7 cellular contexts compared by ENCODE assay signal in genomic region chr12:51823875-51824565, GRCh38. TPM values are rescaled to one million over a fixed set of nuclear protein-coding genes. Genes with fewer than 3 reads are reported as not detected.
DNase-seq lines count a peak whose midpoint lies in the region; ATAC-seq and TF ChIP-seq lines count a peak whose summit lies in the region.

No MANE protein-coding gene starts in this region.

- WGBS in mesenchymal stem cell, result 46% methylated on average over 6 of the region's 6 CpGs

- no peak overlapping the region for H3K4ac ChIP-seq in mesenchymal stem cell (ENCODE audit: low read depth in 1 of 2, low read length in 2 of 2)

- H3K9ac ChIP-seq in DND-41 (ENCODE audit: low read depth, low read length) (no peak overlapping the region), KMS-11 (no peak overlapping the region), mesenchymal stem cell (ENCODE audit: low read length) (no peak overlapping the region)

- TF ChIP-seq CTCF in DND-41 (IDR thresholded peaks at IDR 0.05; ENCODE audit: borderline replicate concordance, extremely low read depth, low read length, poor library complexity, severe bottlenecking) (peak; percentile 71), KMS-11 (conservative IDR thresholded peaks at IDR 0.05; ENCODE audit: low read depth, low read length) (peak; percentile 38; the same call in 1 of the 2 replicates), coronary artery (IDR thresholded peaks at IDR 0.05) (peak; percentile 23)

- H3K23ac ChIP-seq in mesenchymal stem cell (ENCODE audit: low read length in 2 of 2), result no peak overlapping the region

- H3K4me3 ChIP-seq in DND-41 (ENCODE audit: low read depth in 1 of 2, low read length in 2 of 2), result no peak overlapping the region
- H3K4me3 ChIP-seq in KMS-11 (IDR thresholded peaks at IDR 0.05; ENCODE audit: insufficient read depth, low read depth, low read length), result no peak overlapping the region
- no peak overlapping the region for H3K4me3 ChIP-seq in coronary artery
- H3K4me3 ChIP-seq in mesenchymal stem cell (ENCODE audit: insufficient read depth in 1 of 2, low read depth in 1 of 2, low read length in 2 of 2), result no peak overlapping the region

- DNase-seq in DND-41 (peak; percentile 55), OCI-M1 (lab: John Stamatoyannopoulos, UW) (peak; percentile 73), coronary artery (ENCODE audit: low spot score) (no peak), mesenchymal stem cell (peak; percentile 62), HK-2 (ENCODE audit: unreplicated experiment) (no peak)

- H3K9me3 ChIP-seq in DND-41 (ENCODE audit: insufficient read depth, low read length, severe bottlenecking) (no peaks in the 10 kb centered on the region), mesenchymal stem cell (ENCODE audit: control insufficient read depth, low read length) (no peaks in the 10 kb centered on the region)

- H4K8ac ChIP-seq in mesenchymal stem cell (ENCODE audit: low read length), result no peak overlapping the region

- ATAC-seq in DND-41 (ENCODE audit: insufficient read depth, low read depth), result no peak
- ATAC-seq in GM18517 (IDR thresholded peaks at IDR 0.05; ENCODE audit: unreplicated experiment), result no peak

- H2BK15ac ChIP-seq in mesenchymal stem cell (ENCODE audit: low read depth, poor library complexity, severe bottlenecking), result no peak overlapping the region

- no peaks in the 10 kb centered on the region for H3K79me1 ChIP-seq in mesenchymal stem cell (replicated peaks; ENCODE audit: low read length, poor library complexity, severe bottlenecking)

- H3K27me3 ChIP-seq in DND-41 (ENCODE audit: insufficient read depth, low read length, poor library complexity) (no peaks in the 10 kb centered on the region), KMS-11 (ENCODE audit: insufficient read depth, low read depth) (peaks cover 8% of the 10 kb centered on the region; the same call in 1 of the 2 replicates), mesenchymal stem cell (ENCODE audit: control insufficient read depth in 1 of 2, insufficient read depth in 1 of 2, low read length in 2 of 2) (peaks cover 14 to 21% of the 10 kb centered on the region in 2 experiments)

- no peak overlapping the region for H4K91ac ChIP-seq in mesenchymal stem cell (ENCODE audit: low read length)

- H2AFZ ChIP-seq in DND-41 (ENCODE audit: low read depth, low read length) (no peak overlapping the region), KMS-11 (ENCODE audit: low read depth) (no peak overlapping the region), mesenchymal stem cell (ENCODE audit: low read depth, low read length) (no peak overlapping the region)

- H2BK12ac ChIP-seq in mesenchymal stem cell (ENCODE audit: low read length in 2 of 2), result no peak overlapping the region

- H3K36me3 ChIP-seq in DND-41 (ENCODE audit: insufficient read depth, low read length) (no peaks in the 10 kb centered on the region; the same call in 1 of the 2 replicates), KMS-11 (ENCODE audit: insufficient read depth) (no peaks in the 10 kb centered on the region), mesenchymal stem cell (ENCODE audit: control insufficient read depth in 1 of 2, insufficient read depth in 2 of 2, low read depth in 1 of 2, low read length in 2 of 2) (peaks cover 0 to 3% of the 10 kb centered on the region in 2 experiments)

- H3K18ac ChIP-seq in mesenchymal stem cell (ENCODE audit: low read depth in 1 of 2, low read length in 2 of 2), result no peak overlapping the region

- no peak overlapping the region for H3K14ac ChIP-seq in mesenchymal stem cell (ENCODE audit: low read length in 2 of 2)

- no peak overlapping the region for H2AK5ac ChIP-seq in mesenchymal stem cell (ENCODE audit: low read length, severe bottlenecking)

- H2BK5ac ChIP-seq in mesenchymal stem cell (ENCODE audit: low read depth, low read length, poor library complexity, severe bottlenecking), result no peak overlapping the region

- H2BK120ac ChIP-seq in mesenchymal stem cell (ENCODE audit: low read depth, low read length), result no peak overlapping the region

- H3K4me1 ChIP-seq in DND-41 (ENCODE audit: insufficient read depth, low read length) (peaks cover 35% of the 10 kb centered on the region), KMS-11 (ENCODE audit: low read depth, poor library complexity, severe bottlenecking) (peaks cover 5% of the 10 kb centered on the region), mesenchymal stem cell (ENCODE audit: control insufficient read depth, insufficient read depth, low read depth, low read length) (peaks cover 10% of the 10 kb centered on the region)

- H3K4me2 ChIP-seq in DND-41 (ENCODE audit: insufficient read depth, low read length) (no peak overlapping the region), KMS-11 (no peak overlapping the region), mesenchymal stem cell (ENCODE audit: low read length, poor library complexity, severe bottlenecking) (no peak overlapping the region)

- H3K79me2 ChIP-seq in DND-41 (ENCODE audit: insufficient read depth, low read length) (peaks cover 22% of the 10 kb centered on the region), KMS-11 (ENCODE audit: insufficient read depth, low read depth) (no peaks in the 10 kb centered on the region)

- H3K27ac ChIP-seq in DND-41 (ENCODE audit: low read length), result no peak overlapping the region
- H3K27ac ChIP-seq in KMS-11, result no peak overlapping the region
- no peak overlapping the region for H3K27ac ChIP-seq in coronary artery
- no peak overlapping the region for H3K27ac ChIP-seq in mesenchymal stem cell (ENCODE audit: low read length, poor library complexity, severe bottlenecking)

- H4K20me1 ChIP-seq in DND-41 (ENCODE audit: insufficient read depth, low read length) (0 out of 2 replicates have a peak, but pooled peaks cover 5% of the 10 kb centered on the region), KMS-11 (ENCODE audit: insufficient read depth) (no peaks in the 10 kb centered on the region)

RNA-seq across cellular contexts. Expression of gene FIGNL2, which starts 24.5 kb away (rescaled TPM):
- polyA plus RNA-seq in mesenchymal stem cell (2013, experiment 1 of 2), result 0.62 TPM
- polyA plus RNA-seq in mesenchymal stem cell (2013, experiment 2 of 2), result 0.71 TPM

Comparison
In these comparisons a context has a peak if more than half of its experiments do, and no peak if none do; other contexts are left out.
1. DNase-seq: peak in DND-41 (single experiment), OCI-M1 (single experiment) and mesenchymal stem cell (single experiment); none in coronary artery (single experiment) and HK-2 (single experiment).
2. Peak in every context shown above with its lines, with median percentiles within 50 percentile points of each other: CTCF ChIP-seq.